ENCODE assay signal across 1 cellular context in the genomic region with DNA sequence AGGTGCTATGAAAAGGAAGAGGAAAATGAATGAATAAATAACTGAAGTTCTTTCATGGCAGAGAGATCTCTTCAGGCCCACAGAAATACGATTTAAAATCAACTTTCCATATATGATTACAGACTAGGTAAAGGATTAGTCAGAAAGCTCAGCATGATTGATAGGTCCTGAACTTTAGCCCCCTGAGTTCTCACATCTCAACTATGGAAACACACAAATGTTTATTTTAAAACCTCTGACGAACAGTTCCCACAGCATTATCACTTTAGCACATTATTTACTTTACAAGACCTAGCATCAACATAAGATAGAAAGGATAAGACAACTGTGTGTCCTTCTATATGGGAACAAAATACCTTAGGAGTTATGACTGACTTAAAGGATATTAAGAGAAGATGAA.
TF ChIP-seq lines count a peak whose summit lies in the region.

No MANE protein-coding gene starts in this region.

TF ChIP-seq in HepG2, 621 proteins besides CTCF, POLR2A, EP300 and RAD21 (continued from another document):
- TF ChIP-seq, protein P1, sequence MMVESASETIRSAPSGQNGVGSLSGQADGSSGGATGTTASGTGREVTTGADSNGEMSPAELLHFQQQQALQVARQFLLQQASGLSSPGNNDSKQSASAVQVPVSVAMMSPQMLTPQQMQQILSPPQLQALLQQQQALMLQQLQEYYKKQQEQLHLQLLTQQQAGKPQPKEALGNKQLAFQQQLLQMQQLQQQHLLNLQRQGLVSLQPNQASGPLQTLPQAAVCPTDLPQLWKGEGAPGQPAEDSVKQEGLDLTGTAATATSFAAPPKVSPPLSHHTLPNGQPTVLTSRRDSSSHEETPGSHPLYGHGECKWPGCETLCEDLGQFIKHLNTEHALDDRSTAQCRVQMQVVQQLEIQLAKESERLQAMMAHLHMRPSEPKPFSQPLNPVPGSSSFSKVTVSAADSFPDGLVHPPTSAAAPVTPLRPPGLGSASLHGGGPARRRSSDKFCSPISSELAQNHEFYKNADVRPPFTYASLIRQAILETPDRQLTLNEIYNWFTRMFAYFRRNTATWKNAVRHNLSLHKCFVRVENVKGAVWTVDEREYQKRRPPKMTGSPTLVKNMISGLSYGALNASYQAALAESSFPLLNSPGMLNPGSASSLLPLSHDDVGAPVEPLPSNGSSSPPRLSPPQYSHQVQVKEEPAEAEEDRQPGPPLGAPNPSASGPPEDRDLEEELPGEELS (CRISPR knock-in tag; IDR thresholded peaks at IDR 0.05): peak; percentile 41; the same call in 1 of the 2 replicates
- no peak for TF ChIP-seq ZNF629 (CRISPR knock-in tag; conservative IDR thresholded peaks at IDR 0.05)
- no peak for TF ChIP-seq JUN (CRISPR knock-in tag; IDR thresholded peaks at IDR 0.05)
- TF ChIP-seq, protein P2, sequence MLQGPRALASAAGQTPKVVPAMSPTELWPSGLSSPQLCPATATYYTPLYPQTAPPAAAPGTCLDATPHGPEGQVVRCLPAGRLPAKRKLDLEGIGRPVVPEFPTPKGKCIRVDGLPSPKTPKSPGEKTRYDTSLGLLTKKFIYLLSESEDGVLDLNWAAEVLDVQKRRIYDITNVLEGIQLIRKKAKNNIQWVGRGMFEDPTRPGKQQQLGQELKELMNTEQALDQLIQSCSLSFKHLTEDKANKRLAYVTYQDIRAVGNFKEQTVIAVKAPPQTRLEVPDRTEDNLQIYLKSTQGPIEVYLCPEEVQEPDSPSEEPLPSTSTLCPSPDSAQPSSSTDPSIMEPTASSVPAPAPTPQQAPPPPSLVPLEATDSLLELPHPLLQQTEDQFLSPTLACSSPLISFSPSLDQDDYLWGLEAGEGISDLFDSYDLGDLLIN (CRISPR knock-in tag; IDR thresholded peaks at IDR 0.05; ENCODE audit: borderline replicate concordance): no peak
